In genomic region chr14:77681196-77682157, GRCh38 we compare ENCODE assay signal across 10 cellular contexts. TPM values are rescaled to one million over a fixed set of nuclear protein-coding genes. Genes with fewer than 3 reads are reported as not detected.
DNase-seq lines count a peak whose midpoint lies in the region; ATAC-seq and TF ChIP-seq lines count a peak whose summit lies in the region.
"Had no signal": no experiment of that assay in that cellular context is flagged by ENCODE, and none has a peak within 500 bp of the region (broad histone marks: within the 10 kb centered on the region; RNA-seq: fewer than 3 reads in every experiment).

No MANE protein-coding gene starts in this region.

- no peaks in the 10 kb centered on the region for H3K9me3 Mint-ChIP-seq in brain
- no peaks in the 10 kb centered on the region for H3K9me3 Mint-ChIP-seq in activated naive CD8-positive, alpha-beta T cell treated with anti-CD3 and anti-CD28 coated beads, Interleukin-2, amount 50 U/mL, for 24 hours
- H3K9me3 Mint-ChIP-seq: activated naive CD4-positive, alpha-beta T cell treated with anti-CD3 and anti-CD28 coated beads, Interleukin-2, amount 50 U/mL, for 72 hours had no signal

- H3K27ac Mint-ChIP-seq in brain, result peak overlapping the region in 4 of 5 experiments; percentile 28 to 63 (median 43)
- H3K27ac Mint-ChIP-seq in activated naive CD8-positive, alpha-beta T cell treated with anti-CD3 and anti-CD28 coated beads, Interleukin-2, amount 50 U/mL, for 24 hours, result no peak overlapping the region
- H3K27ac Mint-ChIP-seq: activated naive CD4-positive, alpha-beta T cell treated with anti-CD3 and anti-CD28 coated beads, Interleukin-2, amount 50 U/mL, for 72 hours had no signal

- no peaks in the 10 kb centered on the region for H3K27me3 Mint-ChIP-seq in brain
- H3K27me3 Mint-ChIP-seq in activated naive CD8-positive, alpha-beta T cell treated with anti-CD3 and anti-CD28 coated beads, Interleukin-2, amount 50 U/mL, for 24 hours, result no peaks in the 10 kb centered on the region

- no peak overlapping the region for H3K18ac ChIP-seq in mesenchymal stem cell (ENCODE audit: low read depth in 1 of 2, low read length in 2 of 2)

- no peak overlapping the region for H2BK120ac ChIP-seq in mesenchymal stem cell (ENCODE audit: low read depth, low read length)

- H3K27ac ChIP-seq in mesenchymal stem cell (ENCODE audit: low read length, poor library complexity, severe bottlenecking), result no peak overlapping the region

- no peak overlapping the region for H3K23ac ChIP-seq in mesenchymal stem cell (ENCODE audit: low read length in 2 of 2)

- no peak overlapping the region for H3K9ac ChIP-seq in mesenchymal stem cell (ENCODE audit: low read length)

- no peaks in the 10 kb centered on the region for H3K9me3 ChIP-seq in mesenchymal stem cell (ENCODE audit: control insufficient read depth, low read length)

- no peak overlapping the region for H3K14ac ChIP-seq in mesenchymal stem cell (ENCODE audit: low read length in 2 of 2)

- H3K4me3 ChIP-seq in mesenchymal stem cell (ENCODE audit: insufficient read depth in 1 of 2, low read depth in 1 of 2, low read length in 2 of 2), result no peak overlapping the region

- H4K91ac ChIP-seq in mesenchymal stem cell (ENCODE audit: low read length), result no peak overlapping the region

- H3K27me3 ChIP-seq in mesenchymal stem cell (ENCODE audit: control insufficient read depth in 1 of 2, insufficient read depth in 1 of 2, low read length in 2 of 2), result no peaks in the 10 kb centered on the region

- WGBS in mesenchymal stem cell, result 69% methylated on average over 7 of the region's 7 CpGs

- no peak overlapping the region for H3K4ac ChIP-seq in mesenchymal stem cell (ENCODE audit: low read depth in 1 of 2, low read length in 2 of 2)

- H2BK5ac ChIP-seq in mesenchymal stem cell (ENCODE audit: low read depth, low read length, poor library complexity, severe bottlenecking), result no peak overlapping the region

- H3K79me1 ChIP-seq in mesenchymal stem cell (replicated peaks; ENCODE audit: low read length, poor library complexity, severe bottlenecking), result peaks cover 2% of the 10 kb centered on the region

- no peak overlapping the region for H2AFZ ChIP-seq in mesenchymal stem cell (ENCODE audit: low read depth, low read length)

- H3K4me2 ChIP-seq in mesenchymal stem cell (ENCODE audit: low read length, poor library complexity, severe bottlenecking), result no peak overlapping the region

- no peak for TF ChIP-seq CTCF in brain (conservative IDR thresholded peaks at IDR 0.05)

- H3K36me3 ChIP-seq in mesenchymal stem cell (ENCODE audit: control insufficient read depth in 1 of 2, insufficient read depth in 2 of 2, low read depth in 1 of 2, low read length in 2 of 2), result peaks cover 11 to 48% of the 10 kb centered on the region in 2 experiments

- no peak overlapping the region for H2AK5ac ChIP-seq in mesenchymal stem cell (ENCODE audit: low read length, severe bottlenecking)

- H3K36me3 Mint-ChIP-seq in brain, result peaks cover 54% of the 10 kb centered on the region
- H3K36me3 Mint-ChIP-seq in activated naive CD8-positive, alpha-beta T cell treated with anti-CD3 and anti-CD28 coated beads, Interleukin-2, amount 50 U/mL, for 24 hours (ENCODE audit: low read depth), result peaks cover 30% of the 10 kb centered on the region
- H3K36me3 Mint-ChIP-seq: activated naive CD4-positive, alpha-beta T cell treated with anti-CD3 and anti-CD28 coated beads, Interleukin-2, amount 50 U/mL, for 72 hours had no signal

- no peaks in the 10 kb centered on the region for H3K4me1 ChIP-seq in mesenchymal stem cell (ENCODE audit: control insufficient read depth, insufficient read depth, low read depth, low read length)

- peaks cover 4% of the 10 kb centered on the region for H3K4me1 Mint-ChIP-seq in brain
- H3K4me1 Mint-ChIP-seq in activated naive CD8-positive, alpha-beta T cell treated with anti-CD3 and anti-CD28 coated beads, Interleukin-2, amount 50 U/mL, for 24 hours, result peaks cover 7% of the 10 kb centered on the region

- no peak overlapping the region for H4K8ac ChIP-seq in mesenchymal stem cell (ENCODE audit: low read length)

- DNase-seq in COLO668 (lab: John Stamatoyannopoulos, UW; ENCODE audit: unreplicated experiment) (peak; percentile 38), LoVo (ENCODE audit: low spot score) (peak; percentile 57), mesenchymal stem cell (peak; percentile 25), SK-N-DZ (ENCODE audit: low spot score) (no peak), T1000 (lab: John Stamatoyannopoulos, UW) (no peak), retina (no peak)
- DNase-seq in activated naive CD8-positive, alpha-beta T cell treated with anti-CD3 and anti-CD28 coated beads, Interleukin-2, amount 50 U/mL, for 24 hours, result no peak
- DNase-seq: NCI-H1048 had no signal

- ATAC-seq in activated naive CD8-positive, alpha-beta T cell treated with anti-CD3 and anti-CD28 coated beads, Interleukin-2, amount 50 U/mL, for 24 hours, result no peak
- ATAC-seq: activated naive CD4-positive, alpha-beta T cell treated with anti-CD3 and anti-CD28 coated beads, Interleukin-2, amount 50 U/mL, for 72 hours had no signal

- H2BK15ac ChIP-seq in mesenchymal stem cell (ENCODE audit: low read depth, poor library complexity, severe bottlenecking), result no peak overlapping the region

- H2BK12ac ChIP-seq in mesenchymal stem cell (ENCODE audit: low read length in 2 of 2), result no peak overlapping the region

- no peak overlapping the region for H3K4me3 Mint-ChIP-seq in brain
- H3K4me3 Mint-ChIP-seq in activated naive CD8-positive, alpha-beta T cell treated with anti-CD3 and anti-CD28 coated beads, Interleukin-2, amount 50 U/mL, for 24 hours, result no peak overlapping the region

RNA-seq across cellular contexts. Expression of gene ALKBH1, which starts 26.3 kb away (rescaled TPM):
- 11.2 TPM for polyA plus RNA-seq in brain (ENCODE audit: insufficient read depth, low read depth, low replicate concordance)
- 8.6 TPM for polyA plus RNA-seq in mesenchymal stem cell (2013, experiment 1 of 2)
- 8.4 TPM for polyA plus RNA-seq in mesenchymal stem cell (2013, experiment 2 of 2)
- 9.4 and 17.7 TPM in 2 replicates for polyA plus RNA-seq in SK-N-DZ (2014; cell fraction: cytosol; rRNA removed)
- 10.2 and 12.7 TPM in 2 replicates for polyA plus RNA-seq in SK-N-DZ (2014; cell fraction: nucleus; rRNA removed)

RNA-seq across cellular contexts. Expression of gene SLIRP, which starts 26.4 kb away (rescaled TPM):
- polyA plus RNA-seq in brain (ENCODE audit: insufficient read depth, low read depth, low replicate concordance), result 158 TPM
- 411 TPM for polyA plus RNA-seq in mesenchymal stem cell (2013, experiment 1 of 2)
- 403 TPM for polyA plus RNA-seq in mesenchymal stem cell (2013, experiment 2 of 2)
- polyA plus RNA-seq in SK-N-DZ (2014; cell fraction: cytosol; rRNA removed), result 989 and 1,108 TPM in 2 replicates
- 826 and 1,147 TPM in 2 replicates for polyA plus RNA-seq in SK-N-DZ (2014; cell fraction: nucleus; rRNA removed)

Comparison
In these comparisons a context has a peak if more than half of its experiments do, and no peak if none do; other contexts are left out.
1. DNase-seq: peak in COLO668 (single experiment), LoVo (single experiment) and mesenchymal stem cell (single experiment); none in SK-N-DZ (single experiment), T1000 (single experiment), retina (single experiment) and activated naive CD8-positive, alpha-beta T cell treated with anti-CD3 and anti-CD28 coated beads, Interleukin-2, amount 50 U/mL, for 24 hours (single experiment).